23 cellular contexts compared by ENCODE assay signal in the genomic region with DNA sequence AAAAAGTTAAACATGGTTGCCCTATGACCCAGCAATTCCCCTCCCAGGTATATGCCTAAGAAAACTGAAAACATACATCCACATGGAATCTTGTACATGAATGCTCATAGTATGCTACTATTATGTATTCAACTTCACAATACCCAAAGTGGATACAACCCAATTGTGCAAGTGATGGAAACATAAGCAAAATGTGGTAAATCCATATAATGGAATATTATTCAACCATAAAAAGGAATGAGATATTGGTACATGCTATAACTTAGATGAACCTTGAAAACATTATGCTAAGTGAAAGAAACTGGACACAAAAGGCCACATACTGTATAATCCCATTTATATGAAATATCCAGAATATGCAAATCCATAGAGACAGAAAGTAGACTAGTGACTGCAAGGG.
"Had no signal": no experiment of that assay in that cellular context is flagged by ENCODE, and none has a peak within 500 bp of the region (broad histone marks: within the 10 kb centered on the region; RNA-seq: fewer than 3 reads in every experiment).

No MANE protein-coding gene starts in this region.

- H2AFZ ChIP-seq: hepatocyte had no signal

- ATAC-seq: foreskin keratinocyte; gastroesophageal sphincter; heart left ventricle; left cardiac atrium; left lung; left ventricle myocardium superior; lower lobe of right lung; mucosa of descending colon; naive thymus-derived CD8-positive, alpha-beta T cell had no signal

- H3K27ac Mint-ChIP-seq: mesothelial cell of epicardium had no signal

- H3K9me3 Mint-ChIP-seq: immature natural killer cell, naive B cell had no signal

- H3K4me2 ChIP-seq: hepatocyte had no signal

- H3K79me2 ChIP-seq: hepatocyte had no signal

- H3K4me3 ChIP-seq: coronary artery, dorsolateral prefrontal cortex, esophagus muscularis mucosa, gastroesophageal sphincter, heart left ventricle, hepatocyte, left lung, lower lobe of right lung, mucosa of descending colon had no signal

- H3K27me3 Mint-ChIP-seq: naive B cell; naive thymus-derived CD8-positive, alpha-beta T cell had no signal

- H3K4me1 ChIP-seq: esophagus muscularis mucosa, foreskin keratinocyte, gastroesophageal sphincter, heart left ventricle, left lung, lower lobe of right lung had no signal

- DNase-seq: dermis blood vessel endothelial cell; dorsolateral prefrontal cortex; effector CD4-positive, alpha-beta T cell; effector memory CD4-positive, alpha-beta T cell; foreskin keratinocyte; heart left ventricle; hypothalamus; immature natural killer cell; islet precursor cell; kidney; left cardiac atrium; left lung; left ventricle myocardium superior; lower lobe of right lung; mesenchymal stem cell; mucosa of descending colon; naive B cell; naive thymus-derived CD8-positive, alpha-beta T cell had no signal

- H3K9me3 ChIP-seq: esophagus muscularis mucosa, gastroesophageal sphincter, left lung, lower lobe of right lung, mucosa of descending colon had no signal

- H3K4me1 Mint-ChIP-seq: mesothelial cell of epicardium had no signal

- H3K27ac ChIP-seq: coronary artery, dorsolateral prefrontal cortex, esophagus muscularis mucosa, foreskin keratinocyte, gastroesophageal sphincter, heart left ventricle, hepatocyte, left lung, lower lobe of right lung had no signal

- H3K4me3 Mint-ChIP-seq: immature natural killer cell; mesothelial cell of epicardium; naive thymus-derived CD8-positive, alpha-beta T cell had no signal

- H3K27me3 ChIP-seq: dorsolateral prefrontal cortex, esophagus muscularis mucosa, foreskin keratinocyte, gastroesophageal sphincter, heart left ventricle, hepatocyte, left lung had no signal
